In genomic region chr10:110859947-110860376, GRCh38 we compare ENCODE assay signal across 7 cellular contexts. TPM values are rescaled to one million over a fixed set of nuclear protein-coding genes. Genes with fewer than 3 reads are reported as not detected.
A peak's percentile ranks its signal among the peaks of the same experiment; 100 is the strongest.
DNase-seq lines count a peak whose midpoint lies in the region; ATAC-seq and TF ChIP-seq lines count a peak whose summit lies in the region.

No MANE protein-coding gene starts in this region.

- TF ChIP-seq CTCF in activated B cell treated with CpG ODN at 0.5 μM for 24 hours (IDR thresholded peaks at IDR 0.05) = no peak
- no peak for TF ChIP-seq CTCF in left ventricle myocardium inferior (IDR thresholded peaks at IDR 0.05; ENCODE audit: borderline replicate concordance)

- no peaks in the 10 kb centered on the region for H3K36me3 ChIP-seq in left ventricle myocardium inferior
- no peaks in the 10 kb centered on the region for H3K36me3 ChIP-seq in subcutaneous abdominal adipose tissue (ENCODE audit: control insufficient read depth in 5 of 5, insufficient read depth in 5 of 5, low read length in 5 of 5)

- H3K4me3 ChIP-seq in left ventricle myocardium inferior = no peak overlapping the region
- peak overlapping the region in 1 of 5 donors; percentile 32 for H3K4me3 ChIP-seq in subcutaneous abdominal adipose tissue (ENCODE audit: low read depth in 1 of 5, low read length in 5 of 5)

- no peaks in the 10 kb centered on the region for H3K9me3 Mint-ChIP-seq in activated B cell treated with CpG ODN at 0.5 μM for 24 hours

- H3K9me3 ChIP-seq in left ventricle myocardium inferior (replicated peaks) (no peaks in the 10 kb centered on the region), subcutaneous abdominal adipose tissue (ENCODE audit: control insufficient read depth in 5 of 5, low read length in 5 of 5) (no peaks in the 10 kb centered on the region)

- CTCF ChIA-PET in activated B cell treated with CpG ODN at 0.5 μM for 24 hours (lab: Charles Lee) = interaction anchor here (1.2 to 2.0 kb wide), 2 partner anchors 15 to 56 kb away, joined by 3 to 6 read pairs; no protein-coding TSS in a partner anchor

- no peaks in the 10 kb centered on the region for H3K27me3 ChIP-seq in left ventricle myocardium inferior (ENCODE audit: low read depth)
- H3K27me3 ChIP-seq in subcutaneous abdominal adipose tissue (ENCODE audit: control insufficient read depth in 5 of 5, insufficient read depth in 4 of 5, low read length in 5 of 5) = no peaks in the 10 kb centered on the region

- no peaks in the 10 kb centered on the region for H3K27me3 Mint-ChIP-seq in activated B cell treated with CpG ODN at 0.5 μM for 24 hours

- POLR2A ChIA-PET in activated B cell treated with CpG ODN at 0.5 μM for 24 hours (lab: Charles Lee) = interaction anchor here (0.9 to 5.6 kb wide), 6 partner anchors 8 to 58 kb away, joined by 3 to 64 read pairs (median 6); partner anchors contain the start of gene PDCD4

- no peaks in the 10 kb centered on the region for H3K36me3 Mint-ChIP-seq in activated B cell treated with CpG ODN at 0.5 μM for 24 hours (ENCODE audit: low read depth)

- H3K27ac ChIP-seq in left ventricle myocardium inferior (replicated peaks) (peak overlapping the region; percentile 67), subcutaneous abdominal adipose tissue (ENCODE audit: low read depth, low read length) (peak overlapping the region; percentile 73)

- H3K4me1 ChIP-seq in left ventricle myocardium inferior (peaks cover 42% of the 10 kb centered on the region), subcutaneous abdominal adipose tissue (ENCODE audit: control insufficient read depth in 5 of 5, insufficient read depth in 5 of 5, low read length in 5 of 5) (peaks cover 12 to 72% (median 61%) of the 10 kb centered on the region in 5 donors)

- peak overlapping the region in 4 of 5 donors; percentile 7 to 42 (median 26) for H3K9ac ChIP-seq in subcutaneous abdominal adipose tissue (ENCODE audit: low read length in 5 of 5)

- H3K27ac Mint-ChIP-seq in activated B cell treated with CpG ODN at 0.5 μM for 24 hours = peak overlapping the region; percentile 82

- peak overlapping the region; percentile 73 for H3K4me3 Mint-ChIP-seq in activated B cell treated with CpG ODN at 0.5 μM for 24 hours

- DNase-seq in activated B cell treated with CpG ODN at 0.5 μM for 24 hours (no peak), left ventricle myocardium inferior (no peak), NCI-H774 (lab: John Stamatoyannopoulos, UW) (no peak)

- ATAC-seq in HG02885 (IDR thresholded peaks at IDR 0.05; ENCODE audit: poor library complexity, unreplicated experiment) (peak; percentile 9), activated B cell treated with CpG ODN at 0.5 μM for 24 hours (ENCODE audit: low read depth) (no peak), GM19351 (IDR thresholded peaks at IDR 0.05; ENCODE audit: unreplicated experiment) (no peak), HG02973 (IDR thresholded peaks at IDR 0.05; ENCODE audit: unreplicated experiment) (no peak)

- H3K4me1 Mint-ChIP-seq in activated B cell treated with CpG ODN at 0.5 μM for 24 hours = peaks cover 76% of the 10 kb centered on the region

- intact Hi-C loops in activated B cell treated with CpG ODN at 0.5 μM for 24 hours (cut with micrococcal nuclease) (loop anchor here (10.0 kb wide), 2 partner anchors 445 to 945 kb away; no protein-coding TSS in a partner anchor), left ventricle myocardium inferior (cut with micrococcal nuclease) (no loop called here)

RNA-seq across cellular contexts. Expression of gene PDCD4, which starts 11.8 kb away (rescaled TPM):
- total RNA-seq in activated B cell treated with CpG ODN at 0.5 μM for 24 hours = 143 and 145 TPM in 2 replicates
- 86.5 TPM for total RNA-seq in left ventricle myocardium inferior

RNA-seq across cellular contexts. Expression of gene BBIP1, which starts 59.0 kb away (rescaled TPM):
- 28.4 and 29.0 TPM in 2 replicates for total RNA-seq in activated B cell treated with CpG ODN at 0.5 μM for 24 hours
- total RNA-seq in left ventricle myocardium inferior = 25.1 TPM

RNA-seq across cellular contexts. Expression of gene SHOC2, which starts 59.4 kb away (rescaled TPM):
- 92.7 and 106 TPM in 2 replicates for total RNA-seq in activated B cell treated with CpG ODN at 0.5 μM for 24 hours
- total RNA-seq in left ventricle myocardium inferior = 47.9 TPM
